ENCODE assay signal across 8 cellular contexts in genomic region chr6:4055420-4056041, GRCh38. TPM values are rescaled to one million over a fixed set of nuclear protein-coding genes. Genes with fewer than 3 reads are reported as not detected.
DNase-seq lines count a peak whose midpoint lies in the region; ATAC-seq lines count a peak whose summit lies in the region.

No MANE protein-coding gene starts in this region.

- no peak for ATAC-seq in GM21737 (IDR thresholded peaks at IDR 0.05; ENCODE audit: unreplicated experiment)

- DNase-seq in D341Med (ENCODE audit: low spot score) (peak; percentile 68), LHCN-M2 (ENCODE audit: low read depth) (peak; percentile 88), astrocyte of the hippocampus (ENCODE audit: low read depth, low spot score) (peak; percentile 75), kidney tubule cell (ENCODE audit: low spot score) (peak; percentile 82), NCI-H1417 treated with DMSO at 0.1 percent for 48 hours (lab: John Stamatoyannopoulos, UW) (no peak), mesenteric fat pad (ENCODE audit: low spot score) (no peak)
- DNase-seq in activated CD4-positive, alpha-beta T cell treated with anti-CD3 and anti-CD28 coated beads, Interleukin-2, amount 50 U/mL, for 48 hours: no peak

RNA-seq across cellular contexts. Expression of gene FAM217A, which starts 23.4 kb away (rescaled TPM):
- not detected in 2 replicates for total RNA-seq in LHCN-M2 (2014; rRNA removed)
- not detected for polyA plus RNA-seq in LHCN-M2 (2012)
- not detected for total RNA-seq in mesenteric fat pad

Comparison
In these comparisons a context has a peak if more than half of its experiments do, and no peak if none do; other contexts are left out.
1. DNase-seq: peak in D341Med (single experiment), LHCN-M2 (single experiment), astrocyte of the hippocampus (single experiment) and kidney tubule cell (single experiment); none in NCI-H1417 treated with DMSO at 0.1 percent for 48 hours (single experiment), mesenteric fat pad (single experiment) and activated CD4-positive, alpha-beta T cell treated with anti-CD3 and anti-CD28 coated beads, Interleukin-2, amount 50 U/mL, for 48 hours (0 of 2).